In genomic region chr21:38741976-38742309, GRCh38 we compare ENCODE assay signal across 22 cellular contexts.
"Had no signal": no experiment of that assay in that cellular context is flagged by ENCODE, and none has a peak within 500 bp of the region (broad histone marks: within the 10 kb centered on the region; RNA-seq: fewer than 3 reads in every experiment).

No MANE protein-coding gene starts in this region.

- H3K36me3 Mint-ChIP-seq: activated naive CD8-positive, alpha-beta T cell; immature natural killer cell had no signal

- H3K27ac Mint-ChIP-seq: activated B cell treated with CpG ODN at 0.5 μM for 24 hours; activated CD8-positive, alpha-beta T cell treated with anti-CD3 and anti-CD28 coated beads for 36 hours; activated naive CD8-positive, alpha-beta T cell; immature natural killer cell; nephron progenitor cell; progenitor cell of endocrine pancreas had no signal

- H3K9me3 Mint-ChIP-seq: activated CD8-positive, alpha-beta T cell treated with anti-CD3 and anti-CD28 coated beads for 36 hours; activated T-cell treated with anti-CD3 and anti-CD28 coated beads, Interleukin-2, amount 50 U/mL, for 4 hours; central memory CD8-positive, alpha-beta T cell; immature natural killer cell had no signal

- H3K4me1 ChIP-seq: foreskin keratinocyte, right atrium auricular region had no signal

- ATAC-seq: activated CD8-positive, alpha-beta T cell treated with anti-CD3 and anti-CD28 coated beads for 36 hours; activated T-cell treated with anti-CD3 and anti-CD28 coated beads, Interleukin-2, amount 50 U/mL, for 4 hours; foreskin keratinocyte had no signal

- H3K4me1 Mint-ChIP-seq: immature natural killer cell had no signal

- H3K4me3 Mint-ChIP-seq: activated B cell treated with CpG ODN at 0.5 μM for 24 hours; activated CD8-positive, alpha-beta T cell treated with anti-CD3 and anti-CD28 coated beads for 36 hours; activated naive CD8-positive, alpha-beta T cell; activated T-cell treated with anti-CD3 and anti-CD28 coated beads, Interleukin-2, amount 50 U/mL, for 4 hours; central memory CD8-positive, alpha-beta T cell; immature natural killer cell; nephron progenitor cell had no signal

- H3K27ac ChIP-seq: brain microvascular endothelial cell, foreskin keratinocyte, right atrium auricular region, tibial nerve had no signal

- H3K27me3 ChIP-seq: brain microvascular endothelial cell, foreskin keratinocyte, right atrium auricular region, tibial nerve had no signal

- H3K27me3 Mint-ChIP-seq: activated naive CD8-positive, alpha-beta T cell; central memory CD8-positive, alpha-beta T cell; progenitor cell of endocrine pancreas had no signal

- H3K4me3 ChIP-seq: right atrium auricular region, tibial nerve had no signal

- H3K36me3 ChIP-seq: brain microvascular endothelial cell, right atrium auricular region, tibial nerve had no signal

- H3K9me3 ChIP-seq: right atrium auricular region, tibial nerve had no signal

- DNase-seq: activated B cell treated with CpG ODN at 0.5 μM for 24 hours; activated CD4-positive, alpha-beta T cell treated with anti-CD3 and anti-CD28 coated beads for 48 hours; activated CD8-positive, alpha-beta T cell treated with anti-CD3 and anti-CD28 coated beads for 36 hours; activated gamma-delta T cell; activated T-cell treated with anti-CD3 and anti-CD28 coated beads, Interleukin-2, amount 50 U/mL, for 4 hours; amygdala; brain microvascular endothelial cell; cortex of kidney; effector CD4-positive, alpha-beta T cell; foreskin keratinocyte; glutamatergic neuron; immature natural killer cell; nephron progenitor cell; stimulated activated CD4-positive, alpha-beta T cell treated with anti-CD3 and anti-CD28 coated beads, Interleukin-15, amount 100 ng/mL, for 24 hours; stimulated activated CD4-positive, alpha-beta T cell treated with anti-CD3 and anti-CD28 coated beads, Interleukin-4, amount 100 ng/mL, for 1 hour; stimulated activated naive CD4-positive, alpha-beta T cell; T-helper 9 cell had no signal
